13 cellular contexts compared by ENCODE assay signal in genomic region chr3:138389841-138390581, GRCh38. TPM values are rescaled to one million over a fixed set of nuclear protein-coding genes. Genes with fewer than 3 reads are reported as not detected.
DNase-seq lines count a peak whose midpoint lies in the region; TF ChIP-seq lines count a peak whose summit lies in the region.
"Had no signal": no experiment of that assay in that cellular context is flagged by ENCODE, and none has a peak within 500 bp of the region (broad histone marks: within the 10 kb centered on the region; RNA-seq: fewer than 3 reads in every experiment).

No MANE protein-coding gene starts in this region.

- peaks cover 3% of the 10 kb centered on the region for H3K27me3 Mint-ChIP-seq in type B pancreatic cell
- peaks cover 4% of the 10 kb centered on the region for H3K27me3 Mint-ChIP-seq in activated T-cell treated with anti-CD3 and anti-CD28 coated beads, Interleukin-2, amount 50 U/mL, for 24 hours

- H3K36me3 Mint-ChIP-seq in type B pancreatic cell: no peaks in the 10 kb centered on the region
- no peaks in the 10 kb centered on the region for H3K36me3 Mint-ChIP-seq in activated T-cell treated with anti-CD3 and anti-CD28 coated beads, Interleukin-2, amount 50 U/mL, for 24 hours (ENCODE audit: low read depth)

- H3K4me3 Mint-ChIP-seq in type B pancreatic cell: no peak overlapping the region
- H3K4me3 Mint-ChIP-seq in activated T-cell treated with anti-CD3 and anti-CD28 coated beads, Interleukin-2, amount 50 U/mL, for 24 hours: no peak overlapping the region
- H3K4me3 Mint-ChIP-seq: neural crest cell; stimulated activated naive CD8-positive, alpha-beta T cell treated with anti-CD3 and anti-CD28 coated beads, Interleukin-15, Interleukin-2, amounts not matched to agents 100 ng/mL and 50 ng/mL, for 24 hours had no signal

- H3K4me1 ChIP-seq in breast epithelium: peaks cover 0 to 3% of the 10 kb centered on the region in 2 donors

- no peaks in the 10 kb centered on the region for H3K36me3 ChIP-seq in breast epithelium

- H3K9me3 Mint-ChIP-seq in type B pancreatic cell: no peaks in the 10 kb centered on the region
- H3K9me3 Mint-ChIP-seq in activated T-cell treated with anti-CD3 and anti-CD28 coated beads, Interleukin-2, amount 50 U/mL, for 24 hours: no peaks in the 10 kb centered on the region
- H3K9me3 Mint-ChIP-seq: neural crest cell; stimulated activated naive CD8-positive, alpha-beta T cell treated with anti-CD3 and anti-CD28 coated beads, Interleukin-15, Interleukin-2, amounts not matched to agents 100 ng/mL and 50 ng/mL, for 24 hours had no signal

- H3K4me1 Mint-ChIP-seq in type B pancreatic cell (ENCODE audit: unreplicated experiment): peaks cover 12% of the 10 kb centered on the region
- H3K4me1 Mint-ChIP-seq in activated T-cell treated with anti-CD3 and anti-CD28 coated beads, Interleukin-2, amount 50 U/mL, for 24 hours (ENCODE audit: low read depth): no peaks in the 10 kb centered on the region
- H3K4me1 Mint-ChIP-seq: neural crest cell had no signal

- H3K27me3 ChIP-seq in breast epithelium: no peaks in the 10 kb centered on the region

- DNase-seq in DMS 273 (lab: John Stamatoyannopoulos, UW; ENCODE audit: unreplicated experiment) (peak; percentile 38), DMS 273 treated with DMSO at 0.1 percent for 48 hours (lab: John Stamatoyannopoulos, UW) (no peak), breast epithelium (ENCODE audit: low spot score in 2 of 2) (peak in 1 of 2 donors; percentile 78), kidney tubule cell (ENCODE audit: low spot score) (peak; percentile 98), type B pancreatic cell (ENCODE audit: extremely low spot score, unreplicated experiment) (no peak), middle frontal gyrus (ENCODE audit: extremely low spot score, low spot score) (no peak)
- DNase-seq in activated T-cell treated with anti-CD3 and anti-CD28 coated beads, Interleukin-2, amount 50 U/mL, for 24 hours: no peak
- no peak for DNase-seq in activated CD4-positive, alpha-beta T cell treated with anti-CD3 and anti-CD28 coated beads, Interleukin-2, amount 50 U/mL, for 1 hour
- DNase-seq: dermis blood vessel endothelial cell had no signal

- TF ChIP-seq CTCF in breast epithelium (IDR thresholded peaks at IDR 0.05) (no peak), type B pancreatic cell (conservative IDR thresholded peaks at IDR 0.05) (no peak)

- H3K27ac Mint-ChIP-seq in type B pancreatic cell: peak overlapping the region; percentile 83
- no peak overlapping the region for H3K27ac Mint-ChIP-seq in activated T-cell treated with anti-CD3 and anti-CD28 coated beads, Interleukin-2, amount 50 U/mL, for 24 hours
- H3K27ac Mint-ChIP-seq: stimulated activated naive CD8-positive, alpha-beta T cell treated with anti-CD3 and anti-CD28 coated beads, Interleukin-15, Interleukin-2, amounts not matched to agents 100 ng/mL and 50 ng/mL, for 24 hours had no signal

- no peaks in the 10 kb centered on the region for H3K9me3 ChIP-seq in breast epithelium

- TF ChIP-seq POLR2A in breast epithelium (IDR thresholded peaks at IDR 0.05): no peak

- intact Hi-C loops in breast epithelium (cut with DNase I; ENCODE audit: low total_unique reads): no loop called here

- peak overlapping the region; percentile 85 for H3K27ac ChIP-seq in breast epithelium
- H3K27ac ChIP-seq: 22Rv1 had no signal

- H3K4me3 ChIP-seq in breast epithelium: peak overlapping the region in 2 of 3 donors; percentile 18 to 36

RNA-seq across cellular contexts. Expression of gene MRAS, which starts 41.6 kb away (rescaled TPM):
- total RNA-seq in breast epithelium (100 to 1,000 TPM in 1 of 3 donors, 10 to 100 TPM in 2; 39.0 to 157 (median 74.8) TPM), type B pancreatic cell (ENCODE audit: low replicate concordance) (6.6 and 41.6 TPM in 2 replicates)
- total RNA-seq: T-helper 2 cell treated with Interferon-gamma antibody and Interleukin-4, amounts not matched to agents 100 ng/mL and 5 ng/mL, for 36 hours had no signal

RNA-seq across cellular contexts. Expression of gene ESYT3, which starts 44.4 kb away (rescaled TPM):
- 1 to 10 TPM in 2 of 3 donors, under 1 TPM in 1; 0.32 to 4.2 (median 2.3) TPM for total RNA-seq in breast epithelium
- 1.6 and 2.0 TPM in 2 replicates for total RNA-seq in type B pancreatic cell (ENCODE audit: low replicate concordance)
- total RNA-seq: dermis blood vessel endothelial cell had no signal

Comparison
In these comparisons a context has a peak if more than half of its experiments do, and no peak if none do; other contexts are left out.
1. DNase-seq: peak in DMS 273 (single experiment) and kidney tubule cell (single experiment); none in DMS 273 treated with DMSO at 0.1 percent for 48 hours (single experiment), type B pancreatic cell (single experiment), middle frontal gyrus (single experiment), activated T-cell treated with anti-CD3 and anti-CD28 coated beads, Interleukin-2, amount 50 U/mL, for 24 hours (single experiment) and activated CD4-positive, alpha-beta T cell treated with anti-CD3 and anti-CD28 coated beads, Interleukin-2, amount 50 U/mL, for 1 hour (single experiment).